Comparison of ENCODE assay signal across 8 cellular contexts in the genomic region with DNA sequence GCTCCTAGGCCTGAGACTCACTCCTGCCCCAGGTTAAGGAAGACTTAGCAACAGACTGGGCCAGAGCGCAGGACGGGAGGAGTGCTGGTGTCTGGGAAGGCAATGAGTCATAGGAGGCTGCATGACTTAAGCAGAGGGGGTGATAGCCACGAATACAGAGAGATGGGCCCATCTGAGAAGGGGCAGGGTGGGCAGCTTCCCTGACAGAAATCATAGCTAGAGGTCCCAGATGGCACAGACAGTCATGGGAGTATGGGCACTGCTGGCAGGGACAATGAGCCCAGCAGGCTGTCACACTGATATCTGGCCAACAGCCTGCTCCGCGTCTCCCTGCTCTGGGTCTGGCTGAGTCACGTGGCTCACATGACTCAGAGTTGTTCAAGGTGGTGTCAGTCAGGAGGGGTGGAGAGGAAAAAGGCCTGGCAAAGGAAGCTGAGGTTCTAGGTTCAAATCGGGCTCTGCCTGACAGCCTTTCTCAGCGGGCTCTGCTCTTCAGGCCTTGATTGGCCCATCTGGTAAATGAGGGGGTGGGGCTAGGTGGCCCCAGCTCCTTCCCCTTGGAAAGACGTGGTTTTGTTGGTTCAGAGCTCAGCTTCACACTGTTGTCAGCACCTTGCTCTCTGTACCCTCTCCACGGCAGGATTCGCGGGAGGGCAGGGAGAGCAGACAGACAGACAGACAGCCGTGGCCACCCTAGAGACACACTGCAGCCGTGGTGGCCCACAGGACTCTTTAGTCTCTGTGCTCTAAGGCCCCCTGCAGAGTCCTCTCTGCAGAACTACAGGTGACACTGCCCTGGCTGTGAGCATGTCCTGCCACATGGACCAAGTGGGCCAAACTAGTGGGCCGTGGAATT. TPM values are rescaled to one million over a fixed set of nuclear protein-coding genes. Genes with fewer than 3 reads are reported as not detected.
DNase-seq lines count a peak whose midpoint lies in the region; ATAC-seq, FAIRE-seq and TF ChIP-seq lines count a peak whose summit lies in the region.

No MANE protein-coding gene starts in this region.

- POLR2A ChIA-PET in Panc1 (lab: Charles Lee), result no interaction called here

- no peaks in the 10 kb centered on the region for H3K27me3 ChIP-seq in Panc1 (ENCODE audit: control insufficient read depth, insufficient read depth, low read length)
- no peaks in the 10 kb centered on the region for H3K27me3 ChIP-seq in MM.1S (replicated peaks; ENCODE audit: insufficient read depth, low read length)

- CTCF ChIA-PET in Panc1 (lab: Charles Lee), result no interaction called here

- no peak overlapping the region for H2AFZ ChIP-seq in MM.1S (ENCODE audit: low read length)

- H3K4me2 ChIP-seq in MM.1S (ENCODE audit: low read depth, low read length), result no peak overlapping the region

- H3K4me1 ChIP-seq in Panc1 (ENCODE audit: control insufficient read depth, insufficient read depth, low read length) (peaks cover 18% of the 10 kb centered on the region), mucosa of descending colon (ENCODE audit: low read depth) (peaks cover 3% of the 10 kb centered on the region), MM.1S (ENCODE audit: low read length) (no peaks in the 10 kb centered on the region)

- peak; percentile 25; the same call in 1 of the 2 replicates for TF ChIP-seq POLR2A in H54 (IDR thresholded peaks at IDR 0.05; ENCODE audit: low read depth, low read length)

- H4K20me1 ChIP-seq in MM.1S (ENCODE audit: insufficient read depth, low read length), result no peaks in the 10 kb centered on the region

- H3K9me3 ChIP-seq in Panc1 (ENCODE audit: control insufficient read depth, insufficient read depth, low read depth, low read length) (no peaks in the 10 kb centered on the region), mucosa of descending colon (no peaks in the 10 kb centered on the region), MM.1S (replicated peaks; ENCODE audit: insufficient read depth, low read length) (no peaks in the 10 kb centered on the region)

- intact Hi-C loops in Panc1 (cut with micrococcal nuclease; ENCODE audit: unreplicated experiment) (no loop called here), mucosa of descending colon (cut with DNase I, micrococcal nuclease) (no loop called here)

- H3K9me2 ChIP-seq in MM.1S (replicated peaks; ENCODE audit: insufficient read depth, low read length), result no peaks in the 10 kb centered on the region

- in situ Hi-C loops in Panc1 (cut with HindIII; ENCODE audit: low pct_unique_long_range_greater_than_20kb, low sequenced_read_pairs), result no loop called here

- H3K4me3 ChIP-seq in Panc1 (ENCODE audit: low read depth in 2 of 2, low read length in 2 of 2) (peak overlapping the region in 1 of 2 experiments; percentile 28; a peak in 2 of 4 replicates), epithelial cell of esophagus (ENCODE audit: low read length) (no peak overlapping the region), mucosa of descending colon (no peak overlapping the region), MM.1S (ENCODE audit: low read length) (no peak overlapping the region)

- no TSS peak for BruUV-seq in Panc1 (replicated peaks; lab: Mats Ljungman, UMichigan)

- H3K27ac ChIP-seq in Panc1 (ENCODE audit: low read length) (peak overlapping the region; percentile 55; the same call in 1 of the 2 replicates), MM.1S (ENCODE audit: low read length) (no peak overlapping the region)

- DNase-seq in H54 (ENCODE audit: insufficient read length, low spot score), result peak; percentile 79
- DNase-seq in Panc1 (ENCODE audit: low read depth, low spot score), result peak; percentile 78
- DNase-seq in epithelial cell of esophagus (ENCODE audit: low read depth), result peak; percentile 98
- peak in 2 of 3 donors; percentile 71 to 74 for DNase-seq in mucosa of descending colon
- no peak for DNase-seq in MM.1S
- DNase-seq in DMS79 (lab: John Stamatoyannopoulos, UW), result no peak
- no peak for DNase-seq in NCI-H146 treated with DMSO at 0.1 percent for 48 hours (lab: John Stamatoyannopoulos, UW; ENCODE audit: unreplicated experiment)

- no peaks in the 10 kb centered on the region for H3K79me2 ChIP-seq in MM.1S (ENCODE audit: low read length)

- no peak overlapping the region for H3K9ac ChIP-seq in MM.1S (ENCODE audit: low read length)

- H3F3A ChIP-seq in MM.1S (ENCODE audit: insufficient read depth, low read length), result no peaks in the 10 kb centered on the region

- peak; percentile 52 for FAIRE-seq in H54 (lab: Jason Lieb, UNC)

- H3K36me3 ChIP-seq in Panc1 (ENCODE audit: control insufficient read depth, insufficient read depth, low read length), result no peaks in the 10 kb centered on the region
- no peaks in the 10 kb centered on the region for H3K36me3 ChIP-seq in mucosa of descending colon (ENCODE audit: low read depth)
- H3K36me3 ChIP-seq in MM.1S (replicated peaks; ENCODE audit: insufficient read depth, low read length), result no peaks in the 10 kb centered on the region

- TF ChIP-seq CTCF in Panc1 (IDR thresholded peaks at IDR 0.05) (no peak), epithelial cell of esophagus (IDR thresholded peaks at IDR 0.05; ENCODE audit: insufficient read depth, low read depth, low read length, missing control alignments) (no peak), mucosa of descending colon (IDR thresholded peaks at IDR 0.05) (no peak), MM.1S (IDR thresholded peaks at IDR 0.05; ENCODE audit: low read length) (no peak)

- peak; percentile 90 for ATAC-seq in Panc1
- peak; percentile 94 for ATAC-seq in mucosa of descending colon
- no peak for ATAC-seq in HG03460 (IDR thresholded peaks at IDR 0.05; ENCODE audit: unreplicated experiment)

RNA-seq across cellular contexts. Expression of a gene that starts 47.8 kb away (rescaled TPM):
- total RNA-seq in Panc1 (2021; ENCODE audit: unreplicated experiment) (not detected), mucosa of descending colon (not detected)
- not detected for polyA plus RNA-seq in Panc1 (2012; ENCODE audit: insufficient read length)

Comparison
In these comparisons a context has a peak if more than half of its experiments do, and no peak if none do; other contexts are left out.
1. DNase-seq: peak in H54 (single experiment), Panc1 (single experiment), epithelial cell of esophagus (single experiment) and mucosa of descending colon (2 of 3); none in MM.1S (single experiment), DMS79 (single experiment) and NCI-H146 treated with DMSO at 0.1 percent for 48 hours (single experiment).